ENCODE assay signal across 1 cellular context in genomic region chr12:9367828-9368227, GRCh38.
TF ChIP-seq lines count a peak whose summit lies in the region.

No MANE protein-coding gene starts in this region.

TF ChIP-seq in WTC11, 78 proteins besides CTCF, POLR2A, EP300 and RAD21 (continued from another document):
- TF ChIP-seq ZNF281 (CRISPR knock-in tag; IDR thresholded peaks at IDR 0.05) (no peak), NFE2L1 (CRISPR knock-in tag; IDR thresholded peaks at IDR 0.05) (no peak), ZNF121 (CRISPR knock-in tag; IDR thresholded peaks at IDR 0.05) (no peak), JUN (CRISPR knock-in tag; IDR thresholded peaks at IDR 0.05) (no peak)
